9 cellular contexts compared by ENCODE assay signal in the genomic region with DNA sequence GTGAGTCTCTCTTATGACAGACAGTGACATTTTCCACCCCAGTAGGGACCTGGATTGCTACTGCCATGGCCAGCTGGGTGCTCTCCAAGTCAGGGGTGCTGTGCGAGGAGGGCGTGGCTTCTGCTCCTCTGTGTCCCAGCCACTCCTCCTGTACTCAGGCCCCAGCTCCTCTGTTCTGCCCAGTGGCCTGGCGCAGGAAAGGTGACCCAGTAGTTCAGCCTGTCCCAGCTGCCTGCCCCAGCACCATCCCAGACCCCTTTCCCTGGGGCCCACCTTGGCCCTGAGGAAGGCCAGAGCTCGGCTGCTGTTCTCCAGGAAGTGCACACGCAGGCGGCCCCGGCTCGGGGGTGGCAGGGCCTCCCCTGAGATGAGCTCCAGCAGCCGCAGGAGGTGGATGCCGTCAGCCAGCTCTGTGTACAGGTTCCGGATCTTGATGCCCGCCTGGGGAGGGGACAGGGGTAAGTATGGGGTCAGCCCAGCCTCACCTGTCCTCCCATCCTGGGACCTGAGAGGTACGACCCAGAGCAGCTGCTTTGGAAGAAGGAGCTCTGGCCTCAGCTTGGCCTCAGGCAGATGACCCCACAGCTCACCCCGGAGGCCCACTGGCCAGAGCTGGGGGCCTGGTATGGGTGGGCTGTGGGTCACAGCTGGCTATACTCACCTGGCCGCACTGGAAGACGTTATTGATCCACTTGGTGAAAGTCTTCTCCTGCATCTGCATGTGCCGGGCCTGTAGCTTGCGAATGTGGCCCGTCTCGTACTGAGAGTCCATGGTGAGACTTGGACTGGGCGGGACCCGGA. TPM values are rescaled to one million over a fixed set of nuclear protein-coding genes. Genes with fewer than 3 reads are reported as not detected.
DNase-seq lines count a peak whose midpoint lies in the region; ATAC-seq lines count a peak whose summit lies in the region.
"Had no signal": no experiment of that assay in that cellular context is flagged by ENCODE, and none has a peak within 500 bp of the region (broad histone marks: within the 10 kb centered on the region; RNA-seq: fewer than 3 reads in every experiment).

No MANE protein-coding gene starts in this region.

- no peaks in the 10 kb centered on the region for H3K9me3 Mint-ChIP-seq in activated T-helper 17 cell treated with anti-CD3 and anti-CD28 coated beads, Interleukin-2, amount 50 U/mL, for 72 hours

- peak overlapping the region; percentile 75 for H3K27ac Mint-ChIP-seq in activated T-helper 17 cell treated with anti-CD3 and anti-CD28 coated beads, Interleukin-2, amount 50 U/mL, for 72 hours

- peaks cover 16% of the 10 kb centered on the region for H3K4me1 Mint-ChIP-seq in activated T-helper 17 cell treated with anti-CD3 and anti-CD28 coated beads, Interleukin-2, amount 50 U/mL, for 72 hours

- peak; percentile 23 for DNase-seq in stimulated activated CD4-positive, alpha-beta T cell treated with anti-CD3 and anti-CD28 coated beads, Interleukin-4, amount 100 ng/mL, for 1 hour
- no peak for DNase-seq in stimulated activated CD4-positive, alpha-beta T cell treated with anti-CD3 and anti-CD28 coated beads, Interleukin-4, amount 100 ng/mL, for 4 hours
- DNase-seq in left kidney (ENCODE audit: low read depth, low spot score) (peak; percentile 26), DMS 273 (lab: John Stamatoyannopoulos, UW; ENCODE audit: unreplicated experiment) (no peak)
- DNase-seq: erythroblast had no signal

- no peaks in the 10 kb centered on the region for H3K27me3 Mint-ChIP-seq in activated T-helper 17 cell treated with anti-CD3 and anti-CD28 coated beads, Interleukin-2, amount 50 U/mL, for 72 hours

- peak; percentile 55 for ATAC-seq in activated T-helper 17 cell treated with anti-CD3 and anti-CD28 coated beads, Interleukin-2, amount 50 U/mL, for 72 hours (replicated peaks)
- no peak for ATAC-seq in GM21515 (IDR thresholded peaks at IDR 0.05; ENCODE audit: unreplicated experiment)
- ATAC-seq in GM19397 (IDR thresholded peaks at IDR 0.05; ENCODE audit: unreplicated experiment), result no peak
- no peak for ATAC-seq in GM19023 (IDR thresholded peaks at IDR 0.05; ENCODE audit: unreplicated experiment)

- peaks cover 8% of the 10 kb centered on the region for H3K36me3 Mint-ChIP-seq in activated T-helper 17 cell treated with anti-CD3 and anti-CD28 coated beads, Interleukin-2, amount 50 U/mL, for 72 hours (ENCODE audit: low read depth)

- peak overlapping the region; percentile 55 for H3K4me3 Mint-ChIP-seq in activated T-helper 17 cell treated with anti-CD3 and anti-CD28 coated beads, Interleukin-2, amount 50 U/mL, for 72 hours

RNA-seq across cellular contexts. Expression of gene SPTBN5, which starts 1.0 kb away (rescaled TPM):
- total RNA-seq in activated T-helper 17 cell treated with anti-CD3 and anti-CD28 coated beads, Interleukin-2, amount 50 U/mL, for 72 hours, result 1 to 10 TPM; 2.4 to 4.9 TPM

RNA-seq across cellular contexts. Expression of gene PLA2G4B, which starts 54.2 kb away (rescaled TPM):
- 1 to 10 TPM; 2.7 to 8.3 TPM for total RNA-seq in activated T-helper 17 cell treated with anti-CD3 and anti-CD28 coated beads, Interleukin-2, amount 50 U/mL, for 72 hours

Comparison
In these comparisons a context has a peak if more than half of its experiments do, and no peak if none do; other contexts are left out.
1. DNase-seq: peak in stimulated activated CD4-positive, alpha-beta T cell treated with anti-CD3 and anti-CD28 coated beads, Interleukin-4, amount 100 ng/mL, for 1 hour (single experiment) and left kidney (single experiment); none in stimulated activated CD4-positive, alpha-beta T cell treated with anti-CD3 and anti-CD28 coated beads, Interleukin-4, amount 100 ng/mL, for 4 hours (0 of 2) and DMS 273 (single experiment).